ENCODE assay signal across 1 cellular context in genomic region chr6:35311390-35312075, GRCh38.
TF ChIP-seq lines count a peak whose summit lies in the region.

No MANE protein-coding gene starts in this region.

TF ChIP-seq in GM12878, 131 proteins besides CTCF, POLR2A, EP300 and RAD21 (continued from another document):
- peak; percentile 42; the same call in 1 of the 2 replicates for TF ChIP-seq ZBTB40 (IDR thresholded peaks at IDR 0.05; ENCODE audit: borderline replicate concordance)
- TF ChIP-seq HCFC1 (IDR thresholded peaks at IDR 0.05; ENCODE audit: low read length) = no peak
- TF ChIP-seq YY1 (IDR thresholded peaks at IDR 0.05; ENCODE audit: low read depth, low read length) = no peak
- peak; percentile 47; the same call in 1 of the 2 replicates for TF ChIP-seq RUNX3 (IDR thresholded peaks at IDR 0.05; ENCODE audit: low read length)
- no peak for TF ChIP-seq E4F1 (IDR thresholded peaks at IDR 0.05; ENCODE audit: borderline replicate concordance, partially characterized antibody)
- no peak for TF ChIP-seq ZBTB4 (CRISPR knock-in tag; IDR thresholded peaks at IDR 0.05)
- no peak for TF ChIP-seq NR2C1 (IDR thresholded peaks at IDR 0.05)
- TF ChIP-seq SMC3 (IDR thresholded peaks at IDR 0.05; ENCODE audit: borderline replicate concordance, low read length) = no peak
- peak; percentile 77 for TF ChIP-seq GABPA (IDR thresholded peaks at IDR 0.05; ENCODE audit: low read depth)
- no peak for TF ChIP-seq STAT1 (conservative IDR thresholded peaks at IDR 0.05)
- peak; percentile 43 for TF ChIP-seq PKNOX1 (IDR thresholded peaks at IDR 0.05)
- peak; percentile 17; the same call in 1 of the 2 replicates for TF ChIP-seq SPI1 (IDR thresholded peaks at IDR 0.05; ENCODE audit: borderline replicate concordance, insufficient read depth, low read depth, low read length)
- TF ChIP-seq NFYA (IDR thresholded peaks at IDR 0.05; ENCODE audit: borderline replicate concordance, low read depth, low read length) = no peak
TF ChIP-seq in GM12878: peak in this region for 6.
